ENCODE assay signal across 2 cellular contexts in genomic region chr3:185656321-185656840, GRCh38.
TF ChIP-seq lines count a peak whose summit lies in the region.

No MANE protein-coding gene starts in this region.

TF ChIP-seq in A549, 52 proteins besides CTCF, POLR2A, EP300 and RAD21 (continued from another document):
- TF ChIP-seq BCL3 (IDR thresholded peaks at IDR 0.05) (no peak), MAX (IDR thresholded peaks at IDR 0.05) (no peak), FOXS1 (CRISPR knock-in tag; IDR thresholded peaks at IDR 0.05) (no peak), NPAS2 (CRISPR knock-in tag; IDR thresholded peaks at IDR 0.05; ENCODE audit: borderline replicate concordance) (no peak), POLR2AphosphoS2 (conservative IDR thresholded peaks at IDR 0.05; ENCODE audit: low read length) (no peak), MAZ (IDR thresholded peaks at IDR 0.05; ENCODE audit: borderline replicate concordance, low read depth, low read length) (no peak), RFX5 (IDR thresholded peaks at IDR 0.05) (no peak), JUNB (IDR thresholded peaks at IDR 0.05) (no peak), ESRRA (IDR thresholded peaks at IDR 0.05; ENCODE audit: borderline replicate concordance, low read length) (no peak), EHMT2 (IDR thresholded peaks at IDR 0.05; ENCODE audit: low read depth) (no peak), HOXB13 (CRISPR knock-in tag; IDR thresholded peaks at IDR 0.05; ENCODE audit: low read depth) (no peak), FOSL2 (IDR thresholded peaks at IDR 0.05) (no peak), FOSL2 (CRISPR knock-in tag; IDR thresholded peaks at IDR 0.05) (no peak), KDM5A (IDR thresholded peaks at IDR 0.05) (no peak), RCOR1 (IDR thresholded peaks at IDR 0.05; ENCODE audit: low read depth, low read length) (no peak), CEBPB (IDR thresholded peaks at IDR 0.05) (no peak), JUN (IDR thresholded peaks at IDR 0.05) (no peak)

TF ChIP-seq in SK-N-SH, 30 proteins besides CTCF, POLR2A, EP300 and RAD21 (continued from another document):
- TF ChIP-seq ZBTB33 (IDR thresholded peaks at IDR 0.05; ENCODE audit: borderline replicate concordance, low read depth): 0 out of 2 replicates have a peak, but pooled peaks have one; percentile 30
- no peak for TF ChIP-seq MXI1 (IDR thresholded peaks at IDR 0.05; ENCODE audit: low read depth, low read length)
- TF ChIP-seq USF1 (IDR thresholded peaks at IDR 0.05; ENCODE audit: borderline replicate concordance, low read depth): peak; percentile 29; the same call in 1 of the 2 replicates
- TF ChIP-seq IRF3 (IDR thresholded peaks at IDR 0.05; ENCODE audit: low read depth, low read length): no peak
- peak; percentile 80 for TF ChIP-seq TCF12 (IDR thresholded peaks at IDR 0.05)
- no peak for TF ChIP-seq RFX5 (IDR thresholded peaks at IDR 0.05; ENCODE audit: low read length)
- no peak for TF ChIP-seq SMC3 (IDR thresholded peaks at IDR 0.05; ENCODE audit: low read depth, low read length)
- peak; percentile 85 for TF ChIP-seq PBX3 (IDR thresholded peaks at IDR 0.05)
- TF ChIP-seq POLR2AphosphoS5 (IDR thresholded peaks at IDR 0.05; ENCODE audit: low read depth, low read length): peak; percentile 42; the same call in 1 of the 2 replicates
- TF ChIP-seq EZH2phosphoT487 (IDR thresholded peaks at IDR 0.05; ENCODE audit: borderline replicate concordance, low read depth): no peak
- TF ChIP-seq TEAD4 (IDR thresholded peaks at IDR 0.05; ENCODE audit: borderline replicate concordance, insufficient read depth): peak; percentile 86
- no peak; the same call in 1 of the 2 replicates for TF ChIP-seq GABPA (IDR thresholded peaks at IDR 0.05; ENCODE audit: low read depth)
- peak; percentile 83 for TF ChIP-seq JUND (IDR thresholded peaks at IDR 0.05)
- peak; percentile 88 for TF ChIP-seq NFIC (IDR thresholded peaks at IDR 0.05; ENCODE audit: borderline replicate concordance)
- peak; percentile 25; the same call in 1 of the 2 replicates for TF ChIP-seq ELF1 (IDR thresholded peaks at IDR 0.05)
- peak; percentile 57; the same call in 1 of the 2 replicates for TF ChIP-seq RXRA (IDR thresholded peaks at IDR 0.05; ENCODE audit: borderline replicate concordance, low read depth)
- TF ChIP-seq YY1 (IDR thresholded peaks at IDR 0.05; ENCODE audit: low read depth): no peak
TF ChIP-seq in SK-N-SH: peak in this region for 13.
